ENCODE assay signal across 29 cellular contexts in genomic region chr20:32861446-32861845, GRCh38. TPM values are rescaled to one million over a fixed set of nuclear protein-coding genes. Genes with fewer than 3 reads are reported as not detected.
"Had no signal": no experiment of that assay in that cellular context is flagged by ENCODE, and none has a peak within 500 bp of the region (broad histone marks: within the 10 kb centered on the region; RNA-seq: fewer than 3 reads in every experiment).

No MANE protein-coding gene starts in this region.

- H3K4me2 ChIP-seq: hepatocyte had no signal

- H2AFZ ChIP-seq: hepatocyte had no signal

- H3K27ac Mint-ChIP-seq: mesothelial cell of epicardium had no signal

- H3K4me3 ChIP-seq: coronary artery, dorsolateral prefrontal cortex, esophagus muscularis mucosa, gastroesophageal sphincter, heart left ventricle, hepatocyte, lower lobe of right lung, mucosa of descending colon had no signal

- H3K27me3 ChIP-seq: dorsolateral prefrontal cortex, esophagus muscularis mucosa, foreskin keratinocyte, gastroesophageal sphincter, heart left ventricle, hepatocyte had no signal

- H3K27ac ChIP-seq: coronary artery, dorsolateral prefrontal cortex, esophagus muscularis mucosa, foreskin keratinocyte, gastroesophageal sphincter, heart left ventricle, hepatocyte, lower lobe of right lung had no signal

- H3K9me3 ChIP-seq: esophagus muscularis mucosa, gastroesophageal sphincter, heart left ventricle, lower lobe of right lung, mucosa of descending colon had no signal

- H3K4me3 Mint-ChIP-seq: immature natural killer cell, mesothelial cell of epicardium had no signal

- ATAC-seq: foreskin keratinocyte, gastroesophageal sphincter, heart left ventricle, left colon, left lobe of liver, left ventricle myocardium superior, lower lobe of right lung, mucosa of descending colon had no signal

- H3K79me2 ChIP-seq: hepatocyte had no signal

- DNase-seq: dermis blood vessel endothelial cell; dorsolateral prefrontal cortex; effector CD4-positive, alpha-beta T cell; effector memory CD4-positive, alpha-beta T cell; foreskin keratinocyte; heart left ventricle; hypothalamus; immature natural killer cell; islet precursor cell; kidney; kidney glomerular epithelial cell; left colon; left ventricle myocardium superior; lower lobe of right lung; mesenchymal stem cell; mucosa of descending colon had no signal

- H3K4me1 Mint-ChIP-seq: mesothelial cell of epicardium had no signal

- FAIRE-seq: colon, endothelial cell of umbilical vein, frontal cortex, kidney had no signal

- H3K9me3 Mint-ChIP-seq: immature natural killer cell, mesothelial cell of epicardium had no signal

- H3K4me1 ChIP-seq: esophagus muscularis mucosa, gastroesophageal sphincter, lower lobe of right lung had no signal

RNA-seq across cellular contexts. Expression of gene EFCAB8, which starts 2.7 kb away (rescaled TPM):
- total RNA-seq: cerebellum, epithelial cell of proximal tubule, foreskin keratinocyte, frontal cortex, left ventricle myocardium superior, lower leg skin had no signal
- polyA plus RNA-seq: fibroblast of lung, foreskin keratinocyte, hepatocyte had no signal
